In the genomic region with DNA sequence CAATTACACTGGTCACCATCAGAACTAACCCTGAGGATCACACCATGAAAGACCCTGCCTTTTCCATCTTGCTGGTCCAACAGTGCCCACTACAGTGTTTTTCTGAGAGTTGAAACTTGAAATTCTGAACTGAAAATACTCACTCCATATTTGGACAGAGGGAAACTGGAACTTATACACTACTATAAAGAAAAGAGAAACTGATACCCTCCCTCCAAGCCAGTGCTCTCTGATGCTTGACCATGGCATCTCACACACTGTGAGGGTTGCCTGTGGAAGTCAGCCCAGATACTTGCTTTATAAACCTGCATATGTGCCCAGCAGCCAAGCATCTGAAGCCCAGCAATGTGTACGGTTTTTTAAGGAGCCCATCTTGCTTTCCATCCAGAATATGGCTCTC, we compare ENCODE assay signal across 18 cellular contexts.
DNase-seq lines count a peak whose midpoint lies in the region; ATAC-seq and TF ChIP-seq lines count a peak whose summit lies in the region.
"Had no signal": no experiment of that assay in that cellular context is flagged by ENCODE, and none has a peak within 500 bp of the region (broad histone marks: within the 10 kb centered on the region; RNA-seq: fewer than 3 reads in every experiment).

No MANE protein-coding gene starts in this region.

- no peak for TF ChIP-seq CTCF in smooth muscle cell (IDR thresholded peaks at IDR 0.05; ENCODE audit: borderline replicate concordance, insufficient read depth, poor library complexity, severe bottlenecking)

- H3K79me2 ChIP-seq in smooth muscle cell (ENCODE audit: low read depth), result no peaks in the 10 kb centered on the region

- H3K4me2 ChIP-seq in smooth muscle cell, result no peak overlapping the region

- no peak for DNase-seq in smooth muscle cell (lab: John Stamatoyannopoulos, UW; ENCODE audit: unreplicated experiment)
- DNase-seq in NCI-H2081 (lab: John Stamatoyannopoulos, UW), result no peak
- DNase-seq in NCI-H748 (lab: John Stamatoyannopoulos, UW; ENCODE audit: unreplicated experiment), result no peak
- DNase-seq in substantia nigra (lab: John Stamatoyannopoulos, UW), result no peak
- DNase-seq: activated CD8-positive, alpha-beta T cell treated with anti-CD3 and anti-CD28 coated beads for 36 hours; activated T-cell treated with anti-CD3 and anti-CD28 coated beads, Interleukin-2, amount 50 U/mL, for 72 hours; DMS 273 treated with DMSO at 0.1 percent for 48 hours; Karpas-422; naive B cell; NCI-H1105 treated with DMSO at 0.1 percent for 48 hours; NCI-H2171; stimulated activated CD4-positive, alpha-beta T cell treated with anti-CD3 and anti-CD28 coated beads, Interleukin-4, amount 100 ng/mL, for 4 hours; T-helper 1 cell had no signal

- peaks cover 3% of the 10 kb centered on the region for H3K27me3 ChIP-seq in smooth muscle cell (ENCODE audit: low read depth)

- H2AFZ ChIP-seq in smooth muscle cell (ENCODE audit: low read depth), result no peak overlapping the region

- H3K4me3 ChIP-seq in smooth muscle cell, result no peak overlapping the region

- no peaks in the 10 kb centered on the region for H3K4me1 ChIP-seq in smooth muscle cell (ENCODE audit: low read depth)

- H3K9ac ChIP-seq in smooth muscle cell (ENCODE audit: low read depth), result no peak overlapping the region

- H4K20me1 ChIP-seq in smooth muscle cell (ENCODE audit: low read depth), result no peaks in the 10 kb centered on the region

- H3F3A ChIP-seq in smooth muscle cell (ENCODE audit: low read depth), result no peaks in the 10 kb centered on the region

- WGBS in smooth muscle cell (ENCODE audit: low lambda C conversion rate), result 76% methylated on average over 1 of the region's 1 CpG

- H3K27ac ChIP-seq in smooth muscle cell (ENCODE audit: low read depth) (no peak overlapping the region), substantia nigra (ENCODE audit: low read depth, low read length, poor library complexity, severe bottlenecking) (no peak overlapping the region)
- H3K27ac ChIP-seq: VCaP had no signal

- no peaks in the 10 kb centered on the region for H3K36me3 ChIP-seq in smooth muscle cell (ENCODE audit: low read depth)

- peak; percentile 92 for ATAC-seq in GM19025 (IDR thresholded peaks at IDR 0.05; ENCODE audit: low read depth, unreplicated experiment)
- peak; percentile 80 for ATAC-seq in GM21786 (IDR thresholded peaks at IDR 0.05; ENCODE audit: unreplicated experiment)
- peak; percentile 84 for ATAC-seq in HG03159 (IDR thresholded peaks at IDR 0.05; ENCODE audit: unreplicated experiment)
- ATAC-seq: activated CD8-positive, alpha-beta T cell treated with anti-CD3 and anti-CD28 coated beads for 36 hours; activated T-cell treated with anti-CD3 and anti-CD28 coated beads, Interleukin-2, amount 50 U/mL, for 72 hours; esophagus mucosa had no signal

- H3K9me3 ChIP-seq in smooth muscle cell (replicated peaks; ENCODE audit: low read depth), result no peaks in the 10 kb centered on the region
